In genomic region chr2:119241205-119241532, GRCh38 we compare ENCODE assay signal across 1 cellular context.
TF ChIP-seq lines count a peak whose summit lies in the region.

No MANE protein-coding gene starts in this region.

TF ChIP-seq in IMR-90, 13 proteins besides CTCF, POLR2A, EP300 and RAD21:
- TF ChIP-seq MAFK (IDR thresholded peaks at IDR 0.05; ENCODE audit: low read depth, low read length), result no peak
- no peak for TF ChIP-seq NFE2L2 (IDR thresholded peaks at IDR 0.05; ENCODE audit: low read depth, low read length)
- no peak for TF ChIP-seq ELK1 (IDR thresholded peaks at IDR 0.05; ENCODE audit: borderline replicate concordance, low read depth, low read length)
- TF ChIP-seq SMC3 (IDR thresholded peaks at IDR 0.05; ENCODE audit: low read depth, low read length), result no peak
- TF ChIP-seq MAZ (IDR thresholded peaks at IDR 0.05; ENCODE audit: borderline replicate concordance, low read depth, low read length), result no peak
- TF ChIP-seq CHD1 (IDR thresholded peaks at IDR 0.05; ENCODE audit: low read depth, low read length), result no peak
- TF ChIP-seq RCOR1 (IDR thresholded peaks at IDR 0.05; ENCODE audit: insufficient replicate concordance, low read length), result no peak
- no peak for TF ChIP-seq CEBPB (IDR thresholded peaks at IDR 0.05; ENCODE audit: low read depth, low read length)
- no peak for TF ChIP-seq RFX5 (IDR thresholded peaks at IDR 0.05; ENCODE audit: low read depth, low read length)
- TF ChIP-seq BHLHE40 (IDR thresholded peaks at IDR 0.05; ENCODE audit: low read depth, low read length), result no peak
- no peak for TF ChIP-seq FOS (IDR thresholded peaks at IDR 0.05; ENCODE audit: low read depth, low read length)
- no peak for TF ChIP-seq USF2 (IDR thresholded peaks at IDR 0.05; ENCODE audit: low read depth, low read length)
- TF ChIP-seq MXI1 (IDR thresholded peaks at IDR 0.05; ENCODE audit: borderline replicate concordance, low read depth, low read length), result no peak
